Comparison of ENCODE assay signal across 29 cellular contexts in the genomic region with DNA sequence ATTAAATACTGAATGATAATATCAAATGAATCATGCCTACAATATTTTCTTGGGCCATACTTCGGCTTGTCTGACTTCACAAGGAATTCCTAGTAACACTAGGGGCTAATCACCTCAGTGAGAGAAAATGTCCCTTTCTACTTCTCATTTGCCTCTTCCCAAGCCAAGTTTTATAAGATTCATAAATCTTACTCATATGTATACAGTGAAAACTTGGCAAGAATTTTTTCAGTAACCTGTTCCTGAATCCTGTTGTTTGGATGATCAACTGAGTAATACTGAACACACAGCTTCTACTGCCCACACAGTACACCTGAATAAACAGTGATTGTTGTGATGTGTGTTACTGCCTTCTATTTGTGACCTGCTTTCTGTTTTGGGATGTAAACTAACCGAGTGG. TPM values are rescaled to one million over a fixed set of nuclear protein-coding genes. Genes with fewer than 3 reads are reported as not detected.
DNase-seq lines count a peak whose midpoint lies in the region; ATAC-seq, FAIRE-seq and TF ChIP-seq lines count a peak whose summit lies in the region.
"Had no signal": no experiment of that assay in that cellular context is flagged by ENCODE, and none has a peak within 500 bp of the region (broad histone marks: within the 10 kb centered on the region; RNA-seq: fewer than 3 reads in every experiment).

No MANE protein-coding gene starts in this region.

- H3K79me2 ChIP-seq in MM.1S (ENCODE audit: low read length): no peaks in the 10 kb centered on the region
- no peaks in the 10 kb centered on the region for H3K79me2 ChIP-seq in mammary epithelial cell (ENCODE audit: insufficient read depth, low read length)

- H4K20me1 ChIP-seq in MM.1S (ENCODE audit: insufficient read depth, low read length) (no peaks in the 10 kb centered on the region), mammary epithelial cell (ENCODE audit: insufficient read depth, low read length) (no peaks in the 10 kb centered on the region)
- H4K20me1 ChIP-seq: BLaER1 treated with 17β-estradiol and CSF1 and Interleukin-3, amounts not matched to agents 10 nM and 100 nM had no signal

- H3K36me3 ChIP-seq in MM.1S (replicated peaks; ENCODE audit: insufficient read depth, low read length): no peaks in the 10 kb centered on the region
- H3K36me3 ChIP-seq in mammary epithelial cell (ENCODE audit: insufficient read depth, low read length): no peaks in the 10 kb centered on the region
- H3K36me3 ChIP-seq in mucosa of descending colon (ENCODE audit: low read depth): no peaks in the 10 kb centered on the region
- H3K36me3 ChIP-seq in esophagus squamous epithelium: peaks cover 0 to 4% (median 0%) of the 10 kb centered on the region in 3 donors
- H3K36me3 ChIP-seq in aorta (ENCODE audit: control insufficient read depth in 1 of 2, insufficient read depth in 2 of 2, low read length in 1 of 2): no peaks in the 10 kb centered on the region
- H3K36me3 ChIP-seq: adrenal gland; BLaER1 treated with 17β-estradiol and CSF1 and Interleukin-3, amounts not matched to agents 10 nM and 100 nM; stomach; tibial nerve had no signal

- no peak overlapping the region for H3K27ac ChIP-seq in A549
- H3K27ac ChIP-seq in MM.1S (ENCODE audit: low read length): no peak overlapping the region
- peak overlapping the region; percentile 62 for H3K27ac ChIP-seq in mammary epithelial cell (ENCODE audit: insufficient read depth, low read depth, low read length)
- no peak overlapping the region for H3K27ac ChIP-seq in esophagus squamous epithelium
- H3K27ac ChIP-seq in aorta (ENCODE audit: low read depth in 1 of 2, low read length in 2 of 2): no peak overlapping the region
- H3K27ac ChIP-seq: adrenal gland; BLaER1 treated with 17β-estradiol and CSF1 and Interleukin-3, amounts not matched to agents 10 nM and 100 nM; dorsolateral prefrontal cortex; stomach; tibial nerve had no signal

- no peaks in the 10 kb centered on the region for H3K27me3 ChIP-seq in MM.1S (replicated peaks; ENCODE audit: insufficient read depth, low read length)
- H3K27me3 ChIP-seq in mammary epithelial cell (ENCODE audit: insufficient read depth, low read length): no peaks in the 10 kb centered on the region
- no peaks in the 10 kb centered on the region for H3K27me3 ChIP-seq in esophagus squamous epithelium
- H3K27me3 ChIP-seq in aorta (ENCODE audit: control insufficient read depth in 1 of 2, insufficient read depth in 2 of 2, low read length in 1 of 2): no peaks in the 10 kb centered on the region
- H3K27me3 ChIP-seq: adrenal gland; BLaER1 treated with 17β-estradiol and CSF1 and Interleukin-3, amounts not matched to agents 10 nM and 100 nM; stomach; tibial nerve had no signal

- H3K4me3 ChIP-seq in A549 (no peak overlapping the region), MM.1S (ENCODE audit: low read length) (no peak overlapping the region), mammary epithelial cell (replicated peaks in 1 of 3; ENCODE audit: insufficient read depth in 1 of 3, low read depth in 2 of 3, low read length in 3 of 3) (no peak overlapping the region), mucosa of descending colon (no peak overlapping the region), esophagus squamous epithelium (no peak overlapping the region), aorta (ENCODE audit: low read length in 2 of 2) (no peak overlapping the region)
- H3K4me3 ChIP-seq: adrenal gland; BLaER1 treated with 17β-estradiol and CSF1 and Interleukin-3, amounts not matched to agents 10 nM and 100 nM; dorsolateral prefrontal cortex; stomach; tibial nerve had no signal

- POLR2A ChIA-PET in A549 (lab: Yijun Ruan, JAX): no interaction called here

- ATAC-seq in A549: no peak
- ATAC-seq in mucosa of descending colon: peak; percentile 78
- ATAC-seq in GM18858 (IDR thresholded peaks at IDR 0.05; ENCODE audit: unreplicated experiment): no peak
- ATAC-seq in aorta (ENCODE audit: low FRiP score): no peak

- TF ChIP-seq CTCF in A549 (IDR thresholded peaks at IDR 0.05) (no peak), MM.1S (IDR thresholded peaks at IDR 0.05; ENCODE audit: low read length) (no peak), mammary epithelial cell (conservative IDR thresholded peaks at IDR 0.05 in 1 of 2, IDR thresholded peaks at IDR 0.05 in 1 of 2; ENCODE audit: extremely low read depth in 1 of 2, insufficient read depth in 1 of 2, low read depth in 1 of 2, low read length in 2 of 2) (no peak), mucosa of descending colon (IDR thresholded peaks at IDR 0.05) (no peak), esophagus squamous epithelium (IDR thresholded peaks at IDR 0.05) (no peak)

- TF ChIP-seq EP300 in A549 (IDR thresholded peaks at IDR 0.05): no peak

- no peaks in the 10 kb centered on the region for H3F3A ChIP-seq in MM.1S (ENCODE audit: insufficient read depth, low read length)

- dilution Hi-C loops in mammary epithelial cell (cut with HindIII; ENCODE audit: low sequenced_read_pairs): no loop called here

- peak in 1 of 2 experiments; percentile 9 for DNase-seq in A549 (ENCODE audit: low read depth in 1 of 2, low spot score in 1 of 2)
- no peak for DNase-seq in MM.1S
- DNase-seq in mammary epithelial cell: peak; percentile 84
- no peak for DNase-seq in mucosa of descending colon
- DNase-seq in esophagus squamous epithelium (lab: John Stamatoyannopoulos, UW): no peak
- no peak for DNase-seq in aorta
- no peak for DNase-seq in erythroblast (lab: John Stamatoyannopoulos, UW)
- DNase-seq: ACHN; activated CD4-positive, alpha-beta T cell treated with anti-CD3 and anti-CD28 coated beads for 1 hour; activated T-cell treated with anti-CD3 and anti-CD28 coated beads, Interleukin-2, amount 50 U/mL, for 1 hour; adrenal gland; dorsolateral prefrontal cortex; H7; kidney glomerular epithelial cell; NCI-H1694; NCI-H2171; NCI-H526 treated with DMSO at 0.1 percent for 48 hours; occipital lobe; retina; Right ventricle myocardium superior; stimulated activated CD4-positive, alpha-beta T cell treated with anti-CD3 and anti-CD28 coated beads, Interleukin-12 subunit alpha, Interleukin-12 subunit beta, amount 100 ng/mL, for 4 hours; stimulated activated CD4-positive, alpha-beta T cell treated with anti-CD3 and anti-CD28 coated beads, Interleukin-4, amount 100 ng/mL, for 4 hours; stomach had no signal

- no peak for TF ChIP-seq RAD21 in A549 (conservative IDR thresholded peaks at IDR 0.05 in 1 of 2, IDR thresholded peaks at IDR 0.05 in 1 of 2)

- intact Hi-C loops in mammary epithelial cell (cut with micrococcal nuclease): no loop called here
- intact Hi-C loops in mucosa of descending colon (cut with DNase I, micrococcal nuclease): no loop called here
- intact Hi-C loops in esophagus squamous epithelium (cut with DNase I): no loop called here
- intact Hi-C loops in aorta (cut with DNase I): loop anchor here in 1 of 2 donors (2.0 kb wide), 1 partner anchor 29 kb away; no protein-coding TSS in a partner anchor

- no TSS peak for BruUV-seq in mammary epithelial cell (replicated peaks; lab: Mats Ljungman, UMichigan)

- 16% methylated on average over 2 of the region's 2 CpGs for WGBS in A549 (ENCODE audit: missing lambda C conversion rate)
- 28% methylated on average over 2 of the region's 2 CpGs for WGBS in mammary epithelial cell (ENCODE audit: low coverage, missing lambda C conversion rate)
- 27 to 29% methylated on average over 2 of the region's 2 CpGs for WGBS in esophagus squamous epithelium, 2 donors
- 3 to 12% methylated on average over 2 of the region's 2 CpGs for WGBS in aorta, 2 donors

- FAIRE-seq in A549 (lab: Jason Lieb, UNC): no peak
- FAIRE-seq: endothelial cell of umbilical vein, TTC549 had no signal

- H3K4me2 ChIP-seq in A549: peak overlapping the region; percentile 19; the same call in 1 of the 3 replicates
- peak overlapping the region; percentile 23; the same call in 1 of the 2 replicates for H3K4me2 ChIP-seq in MM.1S (ENCODE audit: low read depth, low read length)
- peak overlapping the region; percentile 4 for H3K4me2 ChIP-seq in mammary epithelial cell (ENCODE audit: insufficient read depth, low read depth, low read length)
- H3K4me2 ChIP-seq: BLaER1 treated with 17β-estradiol and CSF1 and Interleukin-3, amounts not matched to agents 10 nM and 100 nM had no signal

- CTCF ChIA-PET in A549 (lab: Yijun Ruan, JAX): interaction anchor here (0.9 kb wide), 1 partner anchor 87 kb away, joined by 3 read pairs; no protein-coding TSS in a partner anchor
- CTCF ChIA-PET in mammary epithelial cell (lab: Charles Lee; ENCODE audit: low non-redundant PET): no interaction called here

- TF ChIP-seq POLR2A in A549 (IDR thresholded peaks at IDR 0.05; ENCODE audit: low read length): no peak
- TF ChIP-seq POLR2A in esophagus squamous epithelium (IDR thresholded peaks at IDR 0.05): no peak
- TF ChIP-seq POLR2A in erythroblast (IDR thresholded peaks at IDR 0.05; ENCODE audit: low read length): no peak

- H3K4me1 ChIP-seq in A549 (peaks cover 23% of the 10 kb centered on the region; the same call in 2 of the 3 replicates), MM.1S (ENCODE audit: low read length) (peaks cover 19% of the 10 kb centered on the region), mammary epithelial cell (ENCODE audit: insufficient read depth, low read length) (peaks cover 56% of the 10 kb centered on the region), mucosa of descending colon (ENCODE audit: low read depth) (no peaks in the 10 kb centered on the region), esophagus squamous epithelium (peaks cover 0 to 19% (median 0%) of the 10 kb centered on the region in 3 donors), aorta (ENCODE audit: control insufficient read depth in 1 of 2, insufficient read depth in 2 of 2, low read length in 2 of 2) (no peaks in the 10 kb centered on the region)
- H3K4me1 ChIP-seq: adrenal gland; BLaER1 treated with 17β-estradiol and CSF1 and Interleukin-3, amounts not matched to agents 10 nM and 100 nM; stomach; tibial nerve had no signal

- H2AFZ ChIP-seq in MM.1S (ENCODE audit: low read length): peak overlapping the region; percentile 29; the same call in 1 of the 2 replicates
- H2AFZ ChIP-seq in mammary epithelial cell (ENCODE audit: low read depth, low read length): no peak overlapping the region

- no peaks in the 10 kb centered on the region for H3K9me3 ChIP-seq in A549
- H3K9me3 ChIP-seq in MM.1S (replicated peaks; ENCODE audit: insufficient read depth, low read length): no peaks in the 10 kb centered on the region
- H3K9me3 ChIP-seq in mammary epithelial cell (replicated peaks; ENCODE audit: insufficient read depth, low read length): no peaks in the 10 kb centered on the region
- no peaks in the 10 kb centered on the region for H3K9me3 ChIP-seq in mucosa of descending colon
- no peaks in the 10 kb centered on the region for H3K9me3 ChIP-seq in esophagus squamous epithelium
- no peaks in the 10 kb centered on the region for H3K9me3 ChIP-seq in aorta (ENCODE audit: control insufficient read depth, low read length)
- H3K9me3 ChIP-seq: adrenal gland; BLaER1 treated with 17β-estradiol and CSF1 and Interleukin-3, amounts not matched to agents 10 nM and 100 nM; stomach; tibial nerve had no signal

- no peaks in the 10 kb centered on the region for H3K9me2 ChIP-seq in MM.1S (replicated peaks; ENCODE audit: insufficient read depth, low read length)

- H3K9ac ChIP-seq in MM.1S (ENCODE audit: low read length) (no peak overlapping the region; the same call in 1 of the 2 replicates), mammary epithelial cell (ENCODE audit: insufficient read depth, low read length) (no peak overlapping the region)
- H3K9ac ChIP-seq: BLaER1 treated with 17β-estradiol and CSF1 and Interleukin-3, amounts not matched to agents 10 nM and 100 nM had no signal

- in situ Hi-C loops in mammary epithelial cell (cut with MboI; ENCODE audit: low sequenced_read_pairs in 2 of 2): no loop called here

RNA-seq across cellular contexts. Expression of a gene that starts 16.5 kb away (rescaled TPM):
- polyA plus RNA-seq in A549 (2011; rRNA removed): not detected in 2 replicates
- polyA plus RNA-seq in A549 (2012; cell fraction: cytosol; rRNA removed): not detected in 2 replicates
- polyA plus RNA-seq in A549 (2012; cell fraction: nucleus; rRNA removed): not detected in 2 replicates
- polyA plus RNA-seq in A549 (2017; fragmentation: RNase III; extraction: RNeasy Plus Mini Kit Qiagen cat#74134 plus additional on column Dnase treatment): not detected in 3 replicates
- polyA minus RNA-seq in A549 (2011; rRNA and poly(A)+ RNA removed): not detected in 2 replicates
- total RNA-seq in mammary epithelial cell: 1 to 10 TPM; 2.3 to 3.2 TPM
- polyA plus RNA-seq in mammary epithelial cell: 2.4 TPM
- polyA minus RNA-seq in mammary epithelial cell: not detected
- not detected for total RNA-seq in mucosa of descending colon
- total RNA-seq in esophagus squamous epithelium: 100 to 1,000 TPM; 175 to 359 (median 271) TPM
- total RNA-seq in aorta: not detected
- polyA plus RNA-seq in aorta: under 1 TPM; 0.13 to 0.15 TPM
- total RNA-seq: adrenal gland, cardiac septum, dorsolateral prefrontal cortex, endothelial cell of umbilical vein, Right ventricle myocardium superior, tibial nerve had no signal
- polyA plus RNA-seq: endothelial cell of umbilical vein had no signal

Comparison
In these comparisons a context has a peak if more than half of its experiments do, and no peak if none do; other contexts are left out.
1. RNA of a gene that starts 16.5 kb away (total RNA-seq): 175 to 359 TPM in esophagus squamous epithelium; 2.3 to 3.2 TPM in mammary epithelial cell, not detected in mucosa of descending colon and not detected in aorta; every median in the first group is over 10 times any median in the second.
2. Peak in every context shown above with its lines, with median percentiles within 50 percentile points of each other: H3K4me2 ChIP-seq.